17 cellular contexts compared by ENCODE assay signal in the genomic region with DNA sequence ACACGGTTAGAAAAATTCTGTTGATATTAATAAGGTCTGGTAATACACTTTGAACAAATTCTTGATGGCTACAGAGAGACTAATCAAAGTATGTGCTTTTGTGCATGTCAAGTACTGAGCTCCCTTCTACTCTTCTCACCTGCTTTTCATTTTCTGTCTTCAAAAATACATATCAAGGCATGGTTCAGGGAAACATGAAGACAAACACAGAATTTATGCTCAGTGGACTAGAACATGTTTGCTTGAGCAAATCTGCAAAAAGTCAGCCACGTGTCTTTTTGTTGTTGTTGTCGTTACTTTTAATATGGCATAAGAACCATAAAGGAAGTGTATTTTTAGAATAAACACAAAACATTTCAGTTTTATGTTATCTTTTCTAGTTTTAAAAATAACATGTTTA. TPM values are rescaled to one million over a fixed set of nuclear protein-coding genes. Genes with fewer than 3 reads are reported as not detected.
A peak's percentile ranks its signal among the peaks of the same experiment; 100 is the strongest.
DNase-seq lines count a peak whose midpoint lies in the region; ATAC-seq and TF ChIP-seq lines count a peak whose summit lies in the region.
"Had no signal": no experiment of that assay in that cellular context is flagged by ENCODE, and none has a peak within 500 bp of the region (broad histone marks: within the 10 kb centered on the region; RNA-seq: fewer than 3 reads in every experiment).

No MANE protein-coding gene starts in this region.

- peaks cover 6% of the 10 kb centered on the region for H3K9me3 Mint-ChIP-seq in mesothelial cell of epicardium

- peaks cover 9% of the 10 kb centered on the region for H3K36me3 Mint-ChIP-seq in mesothelial cell of epicardium

- H3K27ac ChIP-seq in testis = no peak overlapping the region
- H3K27ac ChIP-seq: coronary artery, left lung, upper lobe of left lung had no signal

- H3K36me3 ChIP-seq in testis (ENCODE audit: low read depth, missing control alignments) = no peaks in the 10 kb centered on the region
- H3K36me3 ChIP-seq: left lung, upper lobe of left lung had no signal

- DNase-seq in mesothelial cell of epicardium (ENCODE audit: low spot score in 2 of 2, unreplicated experiment in 2 of 2) (no peak), D341Med (ENCODE audit: low spot score) (no peak), testis (no peak)
- no peak for DNase-seq in activated CD4-positive, CD25-positive, alpha-beta regulatory T cell treated with anti-CD3 and anti-CD28 coated beads, Interleukin-2, amount 50 U/mL, for 72 hours
- DNase-seq in activated T-cell treated with anti-CD3 and anti-CD28 coated beads, Interleukin-2, amount 50 U/mL, for 1 hour = no peak
- DNase-seq: activated CD4-positive, alpha-beta T cell treated with anti-CD3 and anti-CD28 coated beads, Interleukin-2, amount 50 U/mL, for 48 hours; anterior cingulate cortex; C1 segment of cervical spinal cord; erythroblast; left lung; SHP77; T1000; upper lobe of left lung had no signal

- peak overlapping the region; percentile 71 for H3K27ac Mint-ChIP-seq in mesothelial cell of epicardium

- H3K27me3 Mint-ChIP-seq in mesothelial cell of epicardium (ENCODE audit: low read depth) = no peaks in the 10 kb centered on the region

- TF ChIP-seq CTCF in mesothelial cell of epicardium (IDR thresholded peaks at IDR 0.05; ENCODE audit: unreplicated experiment) (no peak), testis (IDR thresholded peaks at IDR 0.05) (no peak)

- H3K4me1 Mint-ChIP-seq in mesothelial cell of epicardium = peaks cover 28% of the 10 kb centered on the region

- ATAC-seq in GM18498 (IDR thresholded peaks at IDR 0.05; ENCODE audit: unreplicated experiment) = peak; percentile 64
- ATAC-seq in GM21423 (IDR thresholded peaks at IDR 0.05; ENCODE audit: unreplicated experiment) = peak; percentile 76
- ATAC-seq in HG03103 (IDR thresholded peaks at IDR 0.05; ENCODE audit: low read depth, unreplicated experiment) = peak; percentile 42
- ATAC-seq: left lung had no signal

- no peaks in the 10 kb centered on the region for H3K4me1 ChIP-seq in testis

- no peak overlapping the region for H3K4me3 Mint-ChIP-seq in mesothelial cell of epicardium

- no peaks in the 10 kb centered on the region for H3K9me3 ChIP-seq in testis
- H3K9me3 ChIP-seq: left lung, upper lobe of left lung had no signal

- H3K27me3 ChIP-seq in testis = no peaks in the 10 kb centered on the region
- H3K27me3 ChIP-seq: left lung, upper lobe of left lung had no signal

- no peak overlapping the region for H3K4me3 ChIP-seq in testis
- H3K4me3 ChIP-seq: coronary artery, left lung, upper lobe of left lung had no signal

- 58% methylated on average over 3 of the region's 3 CpGs for WGBS in testis, 2 donors

- TF ChIP-seq POLR2A in testis (IDR thresholded peaks at IDR 0.05) = no peak

- intact Hi-C loops in testis (cut with DNase I; ENCODE audit: low total_unique reads) = no loop called here

RNA-seq across cellular contexts. Expression of a gene that starts 21.9 kb away (rescaled TPM):
- 75.8 to 82.0 TPM (median 76.0 TPM) in 3 replicates for total RNA-seq in mesothelial cell of epicardium
- 100 to 1,000 TPM; 134 to 140 TPM for total RNA-seq in testis
- 55.1 TPM for polyA plus RNA-seq in testis (ENCODE audit: insufficient read depth, low read depth, low replicate concordance)
